In the genomic region with DNA sequence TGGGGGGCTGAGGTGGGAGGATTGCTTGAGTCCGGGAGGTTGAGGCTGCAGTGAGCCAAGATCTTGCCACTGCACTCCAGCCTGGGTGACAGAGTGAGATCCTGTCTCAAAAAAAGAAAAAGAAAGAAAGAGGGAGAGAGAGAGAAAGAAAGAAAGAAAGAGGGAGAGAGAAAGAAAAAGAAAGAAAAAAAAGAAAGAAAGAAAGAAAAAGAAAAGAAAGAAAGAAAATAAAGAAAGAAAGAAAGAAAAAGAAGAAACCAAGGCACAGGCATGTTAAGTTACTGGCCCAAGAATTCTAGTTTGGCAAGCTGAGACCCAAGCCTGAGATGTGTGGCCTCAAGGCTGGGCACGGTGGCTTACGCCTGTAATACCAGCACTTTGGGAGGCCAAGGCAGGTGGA, we compare ENCODE assay signal across 1 cellular context. TPM values are rescaled to one million over a fixed set of nuclear protein-coding genes. Genes with fewer than 3 reads are reported as not detected.
"Had no signal": no experiment of that assay in that cellular context is flagged by ENCODE, and none has a peak within 500 bp of the region (broad histone marks: within the 10 kb centered on the region; RNA-seq: fewer than 3 reads in every experiment).

No MANE protein-coding gene starts in this region.

RNA-seq across cellular contexts. Expression of gene OXCT2, which starts 52.3 kb away (rescaled TPM):
- total RNA-seq: MCF 10A had no signal
